Comparison of ENCODE assay signal across 18 cellular contexts in genomic region chr3:126454026-126454425, GRCh38. TPM values are rescaled to one million over a fixed set of nuclear protein-coding genes. Genes with fewer than 3 reads are reported as not detected.
DNase-seq lines count a peak whose midpoint lies in the region; ATAC-seq, FAIRE-seq and TF ChIP-seq lines count a peak whose summit lies in the region.
"Had no signal": no experiment of that assay in that cellular context is flagged by ENCODE, and none has a peak within 500 bp of the region (broad histone marks: within the 10 kb centered on the region; RNA-seq: fewer than 3 reads in every experiment).

No MANE protein-coding gene starts in this region.

- DNase-seq in A549 (ENCODE audit: low read depth in 1 of 2, low spot score in 1 of 2), result no peak
- DNase-seq in IMR-90, result no peak
- DNase-seq in H1 (ENCODE audit: low read depth in 1 of 2, low spot score in 2 of 2), result no peak
- DNase-seq in neural progenitor cell (ENCODE audit: low spot score), result no peak
- no peak for DNase-seq in OCI-LY7 (ENCODE audit: low spot score)
- DNase-seq in KBM-7, result no peak
- no peak for DNase-seq in foreskin fibroblast
- DNase-seq: BE2C; CD4-positive, alpha-beta memory T cell; DMS79; GM23248; H7 had no signal

- no peaks in the 10 kb centered on the region for H3K27me3 ChIP-seq in IMR-90 (ENCODE audit: control insufficient read depth, insufficient read depth, low read length)
- no peaks in the 10 kb centered on the region for H3K27me3 ChIP-seq in H1 (replicated peaks in 1 of 4; ENCODE audit: control insufficient read depth in 3 of 4, extremely low read depth in 1 of 4, insufficient read depth in 3 of 4, low read length in 3 of 4)
- no peaks in the 10 kb centered on the region for H3K27me3 ChIP-seq in neural progenitor cell
- H3K27me3 ChIP-seq: BE2C had no signal

- H2BK5ac ChIP-seq in IMR-90 (ENCODE audit: low read depth, low read length, poor library complexity, severe bottlenecking) (no peak overlapping the region), H1 (ENCODE audit: low read depth, low read length) (no peak overlapping the region)

- H3K27ac ChIP-seq in A549, result no peak overlapping the region
- no peak overlapping the region for H3K27ac ChIP-seq in IMR-90 (ENCODE audit: insufficient read depth, low read length)
- no peak overlapping the region for H3K27ac ChIP-seq in H1 (ENCODE audit: low read depth, low read length)
- H3K27ac ChIP-seq in neural progenitor cell, result no peak overlapping the region
- H3K27ac ChIP-seq in OCI-LY7 (ENCODE audit: low read depth, low read length, poor library complexity, severe bottlenecking), result no peak overlapping the region
- H3K27ac ChIP-seq: C4-2B, GM23248, HL-60 had no signal

- H3K4me1 Mint-ChIP-seq in neural progenitor cell, result peaks cover 19% of the 10 kb centered on the region

- 77% methylated on average over 1 of the region's 1 CpG for WGBS in A549 (ENCODE audit: missing lambda C conversion rate)
- no CpG with 5 or more reads among the region's 1 CpG for WGBS in IMR-90 (ENCODE audit: extremely low coverage in 2 of 2, insufficient read length in 1 of 2), 2 experiments
- 77% methylated on average over 1 of the region's 1 CpG; no CpG with 5 or more reads in 1 of the 2 experiments for WGBS in H1 (ENCODE audit: extremely low coverage in 1 of 2, insufficient coverage in 1 of 2, insufficient read length in 1 of 2, insufficient replicate concordance in 2 of 2, low coverage in 1 of 2, low lambda C conversion rate in 2 of 2, missing lambda C conversion rate in 1 of 2), 2 experiments

- no peaks in the 10 kb centered on the region for H3K9me3 Mint-ChIP-seq in neural progenitor cell
- H3K9me3 Mint-ChIP-seq: CD4-positive, alpha-beta memory T cell had no signal

- peaks cover 3% of the 10 kb centered on the region for H3K27me3 Mint-ChIP-seq in neural progenitor cell (ENCODE audit: insufficient read depth, low read depth)
- H3K27me3 Mint-ChIP-seq: CD4-positive, alpha-beta memory T cell had no signal

- FAIRE-seq in A549 (lab: Jason Lieb, UNC), result no peak
- no peak for FAIRE-seq in H1 (lab: Jason Lieb, UNC)
- FAIRE-seq: A204.1, GM12891 had no signal

- H3K4me3 Mint-ChIP-seq in neural progenitor cell, result peak overlapping the region; percentile 3
- H3K4me3 Mint-ChIP-seq: CD4-positive, alpha-beta memory T cell had no signal

- dilution Hi-C loops in IMR-90 (cut with HindIII; ENCODE audit: low sequenced_read_pairs, unreplicated experiment), result no loop called here

- H3K9ac ChIP-seq in IMR-90 (ENCODE audit: low read depth, low read length) (no peak overlapping the region), H1 (replicated peaks in 1 of 4; ENCODE audit: extremely low read depth in 1 of 4, low read depth in 3 of 4, low read length in 3 of 4) (no peak overlapping the region), neural progenitor cell (no peak overlapping the region)
- H3K9ac ChIP-seq: GM23248 had no signal

- H3K4me3 ChIP-seq in A549, result no peak overlapping the region
- no peak overlapping the region for H3K4me3 ChIP-seq in IMR-90 (ENCODE audit: insufficient read depth, low read depth, low read length)
- no peak overlapping the region for H3K4me3 ChIP-seq in H1 (ENCODE audit: extremely low read depth in 1 of 4, insufficient read depth in 2 of 4, low read depth in 3 of 4, low read length in 4 of 4)
- H3K4me3 ChIP-seq in neural progenitor cell, result no peak overlapping the region
- H3K4me3 ChIP-seq in OCI-LY7 (ENCODE audit: low read depth, low read length, poor library complexity, severe bottlenecking), result no peak overlapping the region
- no peak overlapping the region for H3K4me3 ChIP-seq in foreskin fibroblast (ENCODE audit: low read depth in 1 of 2, low read length in 2 of 2)
- H3K4me3 ChIP-seq: GM23248 had no signal

- no peak overlapping the region for H3K23ac ChIP-seq in IMR-90 (ENCODE audit: low read depth, low read length)
- H3K23ac ChIP-seq in H1 (ENCODE audit: insufficient read length), result no peak overlapping the region

- H3K4ac ChIP-seq in IMR-90 (ENCODE audit: low read depth, low read length) (no peak overlapping the region), H1 (replicated peaks; ENCODE audit: insufficient read length, low read depth, low read length) (no peak overlapping the region)

- H3F3A ChIP-seq in neural progenitor cell (ENCODE audit: low read depth), result no peaks in the 10 kb centered on the region

- no peak overlapping the region for H3K18ac ChIP-seq in IMR-90 (ENCODE audit: low read depth, low read length)
- no peak overlapping the region for H3K18ac ChIP-seq in H1 (ENCODE audit: extremely low read depth, low read length)

- ATAC-seq in A549, result no peak
- no peak for ATAC-seq in IMR-90 (ENCODE audit: low read depth)

- H3K56ac ChIP-seq in IMR-90 (ENCODE audit: extremely low read depth, insufficient read depth, low read length) (no peak overlapping the region), H1 (replicated peaks; ENCODE audit: insufficient read length, low read depth, low read length) (no peak overlapping the region)

- H3K79me1 ChIP-seq in IMR-90 (ENCODE audit: low read depth in 1 of 2, low read length in 2 of 2) (peaks cover 7 to 23% of the 10 kb centered on the region in 2 experiments), H1 (ENCODE audit: low read depth, low read length) (peaks cover 6% of the 10 kb centered on the region; the same call in 1 of the 2 replicates)

- TF ChIP-seq RAD21 in A549 (conservative IDR thresholded peaks at IDR 0.05 in 1 of 2, IDR thresholded peaks at IDR 0.05 in 1 of 2) (no peak), IMR-90 (IDR thresholded peaks at IDR 0.05; ENCODE audit: low read length) (no peak), H1 (IDR thresholded peaks at IDR 0.05 in 1 of 2, conservative IDR thresholded peaks at IDR 0.05 in 1 of 2; ENCODE audit: low read depth in 2 of 2, low read length in 2 of 2) (no peak)

- no peak for TF ChIP-seq POLR2A in A549 (IDR thresholded peaks at IDR 0.05; ENCODE audit: low read length)
- no peak for TF ChIP-seq POLR2A in IMR-90 (IDR thresholded peaks at IDR 0.05; ENCODE audit: low read depth, low read length)
- TF ChIP-seq POLR2A in H1 (IDR thresholded peaks at IDR 0.05; ENCODE audit: control extremely low read depth in 1 of 2, low read depth in 2 of 2, low read length in 2 of 2), result no peak

- H3K27ac Mint-ChIP-seq in neural progenitor cell, result no peak overlapping the region

- no peaks in the 10 kb centered on the region for H3K9me2 ChIP-seq in OCI-LY7 (ENCODE audit: insufficient read depth, low read length)

- H3K79me2 ChIP-seq in H1 (ENCODE audit: control insufficient read depth in 1 of 2, insufficient read depth in 2 of 2, low read length in 2 of 2), result no peaks in the 10 kb centered on the region; a peak in 2 of 4 replicates
- peaks cover 13% of the 10 kb centered on the region for H3K79me2 ChIP-seq in neural progenitor cell (ENCODE audit: low read depth)
- no peaks in the 10 kb centered on the region for H3K79me2 ChIP-seq in OCI-LY7 (ENCODE audit: insufficient read depth, low read depth, low read length)

- no TSS peak for BruUV-seq in IMR-90 (replicated peaks; lab: Mats Ljungman, UMichigan)
- no TSS peak for BruUV-seq in OCI-LY7 (replicated peaks; lab: Mats Ljungman, UMichigan)

- no peak overlapping the region for H2BK12ac ChIP-seq in H1 (ENCODE audit: low read depth, low read length)

- H3K14ac ChIP-seq in IMR-90 (replicated peaks; ENCODE audit: low read depth, low read length) (no peak overlapping the region), H1 (ENCODE audit: insufficient read length) (no peak overlapping the region)

- intact Hi-C loops in IMR-90 (cut with micrococcal nuclease), result no loop called here
- intact Hi-C loops in OCI-LY7 (cut with micrococcal nuclease; ENCODE audit: unreplicated experiment), result no loop called here

- no peak overlapping the region for H2BK120ac ChIP-seq in IMR-90 (ENCODE audit: low read depth, low read length)
- no peak overlapping the region for H2BK120ac ChIP-seq in H1 (replicated peaks; ENCODE audit: low read depth, low read length)

- H3K36me3 ChIP-seq in IMR-90 (ENCODE audit: control insufficient read depth, insufficient read depth, low read length), result peaks cover 28% of the 10 kb centered on the region
- peaks cover 2 to 34% (median 10%) of the 10 kb centered on the region in 4 experiments; a peak in 7 of 8 replicates for H3K36me3 ChIP-seq in H1 (ENCODE audit: control insufficient read depth in 2 of 4, insufficient read depth in 4 of 4, low read length in 3 of 4)
- peaks cover 4% of the 10 kb centered on the region for H3K36me3 ChIP-seq in neural progenitor cell
- peaks cover 78% of the 10 kb centered on the region for H3K36me3 ChIP-seq in OCI-LY7 (ENCODE audit: insufficient read depth, low read length)

- H2AFZ ChIP-seq in IMR-90 (replicated peaks; ENCODE audit: low read length, poor library complexity) (no peak overlapping the region), H1 (ENCODE audit: low read length) (no peak overlapping the region), neural progenitor cell (replicated peaks) (no peak overlapping the region), OCI-LY7 (ENCODE audit: low read length) (no peak overlapping the region)
- H2AFZ ChIP-seq: GM23248 had no signal

- H2BK15ac ChIP-seq in IMR-90 (ENCODE audit: low read depth, low read length) (no peak overlapping the region), H1 (ENCODE audit: low read length) (no peak overlapping the region)

- H4K5ac ChIP-seq in IMR-90 (ENCODE audit: low read depth, low read length) (no peak overlapping the region), H1 (ENCODE audit: insufficient read length, low read depth, low read length) (no peak overlapping the region)

- H2BK20ac ChIP-seq in IMR-90 (ENCODE audit: low read depth, low read length), result no peak overlapping the region
- no peak overlapping the region for H2BK20ac ChIP-seq in H1 (ENCODE audit: low read length)

- TF ChIP-seq CTCF in A549 (IDR thresholded peaks at IDR 0.05), result no peak
- no peak for TF ChIP-seq CTCF in IMR-90 (conservative IDR thresholded peaks at IDR 0.05; ENCODE audit: low read depth, low read length)
- TF ChIP-seq CTCF in H1 (IDR thresholded peaks at IDR 0.05; ENCODE audit: control extremely low read depth in 1 of 3, insufficient read depth in 1 of 3, low read depth in 1 of 3, low read length in 3 of 3), result no peak
- no peak for TF ChIP-seq CTCF in neural progenitor cell (IDR thresholded peaks at IDR 0.05)
- TF ChIP-seq CTCF in OCI-LY7 (conservative IDR thresholded peaks at IDR 0.05; ENCODE audit: low read length), result no peak
- no peak for TF ChIP-seq CTCF in foreskin fibroblast (IDR thresholded peaks at IDR 0.05; ENCODE audit: low read depth, low read length)

- H3K4me1 ChIP-seq in A549, result no peaks in the 10 kb centered on the region
- no peaks in the 10 kb centered on the region for H3K4me1 ChIP-seq in IMR-90 (ENCODE audit: control insufficient read depth, insufficient read depth, low read length)
- H3K4me1 ChIP-seq in H1 (replicated peaks in 1 of 4; ENCODE audit: control insufficient read depth in 3 of 4, insufficient read depth in 4 of 4, low read length in 3 of 4), result no peaks in the 10 kb centered on the region; a peak in 1 of 7 replicates
- no peaks in the 10 kb centered on the region for H3K4me1 ChIP-seq in neural progenitor cell
- no peaks in the 10 kb centered on the region for H3K4me1 ChIP-seq in OCI-LY7 (ENCODE audit: insufficient read depth, low read length, poor library complexity, severe bottlenecking)
- H3K4me1 ChIP-seq: BE2C had no signal

- H2AK5ac ChIP-seq in IMR-90 (ENCODE audit: low read depth, low read length) (no peak overlapping the region), H1 (ENCODE audit: low read depth, low read length) (no peak overlapping the region)

- H3K9me1 ChIP-seq in IMR-90 (ENCODE audit: insufficient read depth, low read length), result peaks cover 3% of the 10 kb centered on the region; the same call in 1 of the 2 replicates

- H4K8ac ChIP-seq in IMR-90 (ENCODE audit: low read depth in 2 of 2, low read length in 2 of 2), result no peak overlapping the region
- no peak overlapping the region for H4K8ac ChIP-seq in H1 (ENCODE audit: extremely low read depth, insufficient read depth, low read length)

- no peaks in the 10 kb centered on the region for H3K23me2 ChIP-seq in H1 (ENCODE audit: low read depth, low read length)

- H3K36me3 Mint-ChIP-seq in neural progenitor cell, result peaks cover 35% of the 10 kb centered on the region

- CTCF ChIA-PET in A549 (lab: Yijun Ruan, JAX), result interaction anchor here (1.1 kb wide), 1 partner anchor 320 kb away, joined by 3 read pairs; no protein-coding TSS in a partner anchor
- CTCF ChIA-PET in IMR-90 (lab: Yijun Ruan, JAX), result interaction anchor here (1.0 kb wide), 1 partner anchor 17 kb away, joined by 4 read pairs; no protein-coding TSS in a partner anchor
- CTCF ChIA-PET in H1 (lab: Charles Lee; ENCODE audit: partially characterized antibody), result no interaction called here
- CTCF ChIA-PET in OCI-LY7 (lab: Charles Lee; ENCODE audit: unreplicated experiment), result no interaction called here

- in situ Hi-C loops in IMR-90 (cut with MboI; ENCODE audit: low sequenced_read_pairs) (no loop called here), KBM-7 (cut with MboI; ENCODE audit: low pct_unique_long_range_greater_than_20kb, low sequenced_read_pairs) (no loop called here)

- H3K4me2 ChIP-seq in A549 (no peak overlapping the region), IMR-90 (ENCODE audit: low read depth, low read length) (no peak overlapping the region), H1 (ENCODE audit: insufficient read depth in 1 of 2, low read depth in 2 of 2, low read length in 2 of 2) (no peak overlapping the region), neural progenitor cell (no peak overlapping the region), OCI-LY7 (ENCODE audit: low read length) (no peak overlapping the region)

- no peak overlapping the region for H4K91ac ChIP-seq in IMR-90 (ENCODE audit: insufficient read depth, low read depth, low read length)
- H4K91ac ChIP-seq in H1 (replicated peaks; ENCODE audit: insufficient read length, low read length), result no peak overlapping the region

- H4K20me1 ChIP-seq in IMR-90 (ENCODE audit: insufficient read depth, low read length) (peaks cover 14% of the 10 kb centered on the region), H1 (replicated peaks in 1 of 2; ENCODE audit: control insufficient read depth in 1 of 2, insufficient read depth in 2 of 2, low read length in 2 of 2) (peaks cover 0 to 11% of the 10 kb centered on the region in 2 experiments), neural progenitor cell (ENCODE audit: low read depth) (peaks cover 18% of the 10 kb centered on the region), OCI-LY7 (ENCODE audit: insufficient read depth, low read length) (peaks cover 8% of the 10 kb centered on the region; the same call in 1 of the 2 replicates)

- no peak for TF ChIP-seq EP300 in A549 (IDR thresholded peaks at IDR 0.05)
- no peak for TF ChIP-seq EP300 in H1 (IDR thresholded peaks at IDR 0.05; ENCODE audit: borderline replicate concordance in 1 of 2, low read depth in 2 of 2, low read length in 2 of 2)

- no peaks in the 10 kb centered on the region for H3K9me3 ChIP-seq in A549
- H3K9me3 ChIP-seq in IMR-90 (ENCODE audit: control insufficient read depth, insufficient read depth, low read length), result no peaks in the 10 kb centered on the region
- no peaks in the 10 kb centered on the region for H3K9me3 ChIP-seq in H1 (ENCODE audit: insufficient read depth in 2 of 2, low read depth in 1 of 2, low read length in 1 of 2)
- H3K9me3 ChIP-seq in neural progenitor cell (ENCODE audit: low read depth), result no peaks in the 10 kb centered on the region
- no peaks in the 10 kb centered on the region for H3K9me3 ChIP-seq in OCI-LY7 (ENCODE audit: low read length)
- H3K9me3 ChIP-seq: BE2C had no signal

- H2AK9ac ChIP-seq in IMR-90 (replicated peaks; ENCODE audit: low read depth, low read length, poor library complexity), result no peak overlapping the region

- POLR2A ChIA-PET in A549 (lab: Yijun Ruan, JAX), result no interaction called here
- POLR2A ChIA-PET in IMR-90 (lab: Charles Lee; ENCODE audit: unreplicated experiment), result no interaction called here
- POLR2A ChIA-PET in H1 (lab: Charles Lee; ENCODE audit: partially characterized antibody), result interaction anchor here (1.6 kb wide), 2 partner anchors 12 to 17 kb away, joined by 3 to 8 read pairs; no protein-coding TSS in a partner anchor
- POLR2A ChIA-PET in OCI-LY7 (lab: Charles Lee), result no interaction called here

RNA-seq across cellular contexts. Expression of gene ZXDC, which starts 21.7 kb away (rescaled TPM):
- polyA plus RNA-seq in A549 (2011; rRNA removed), result 8.5 and 13.6 TPM in 2 replicates
- 6.0 and 7.9 TPM in 2 replicates for polyA plus RNA-seq in A549 (2012; cell fraction: cytosol; rRNA removed)
- polyA plus RNA-seq in A549 (2012; cell fraction: nucleus; rRNA removed), result 21.9 and 22.4 TPM in 2 replicates
- polyA plus RNA-seq in A549 (2017; fragmentation: RNase III; extraction: RNeasy Plus Mini Kit Qiagen cat#74134 plus additional on column Dnase treatment), result 5.8 to 6.1 TPM (median 6.0 TPM) in 3 replicates
- polyA minus RNA-seq in A549 (2011; rRNA and poly(A)+ RNA removed), result 27.0 and 28.7 TPM in 2 replicates
- 13.1 and 14.3 TPM in 2 replicates for total RNA-seq in IMR-90 (2012; rRNA removed)
- 11.5 and 12.2 TPM in 2 replicates for polyA plus RNA-seq in IMR-90 (2012; rRNA removed)
- 7.3 and 7.8 TPM in 2 replicates for polyA plus RNA-seq in IMR-90 (2012; cell fraction: cytosol; rRNA removed)
- 24.3 and 25.6 TPM in 2 replicates for polyA plus RNA-seq in IMR-90 (2012; cell fraction: nucleus; rRNA removed; ENCODE audit: low replicate concordance)
- 23.0 and 24.3 TPM in 2 replicates for total RNA-seq in H1 (2021; fragmentation: NEBNext Ultra II Directional; extraction: Animal tissue kit (Norgen Biotek cat#: 25700))
- polyA plus RNA-seq in H1 (2011; rRNA removed), result 12.7 and 19.1 TPM in 2 replicates
- 14.3 TPM for polyA plus RNA-seq in H1 (2011; cell fraction: cytosol; rRNA removed)
- polyA plus RNA-seq in H1 (2011; cell fraction: nucleus; rRNA removed), result 44.2 TPM
- polyA plus RNA-seq in H1 (2012, experiment 1 of 2), result 11.1 to 14.1 TPM (median 13.0 TPM) in 4 replicates
- polyA plus RNA-seq in H1 (2012, experiment 2 of 2), result 6.2 TPM
- polyA plus RNA-seq in H1 (2013, experiment 1 of 2), result 10.8 TPM
- polyA plus RNA-seq in H1 (2013, experiment 2 of 2), result 8.9 TPM
- 34.3 and 34.8 TPM in 2 replicates for polyA minus RNA-seq in H1 (2011; rRNA and poly(A)+ RNA removed)
- 19.7 TPM for polyA minus RNA-seq in H1 (2011; cell fraction: cytosol; rRNA and poly(A)+ RNA removed)
- 50.7 TPM for polyA minus RNA-seq in H1 (2011; cell fraction: nucleus; rRNA and poly(A)+ RNA removed)
- 12.4 and 22.3 TPM in 2 replicates for total RNA-seq in neural progenitor cell (ENCODE audit: low replicate concordance)
- 26.6 and 34.9 TPM in 2 replicates for total RNA-seq in OCI-LY7 (2014; rRNA removed; shearing (Covaris generic))
- total RNA-seq in OCI-LY7 (2022), result 32.2 and 38.6 TPM in 2 replicates

RNA-seq across cellular contexts. Expression of gene CFAP100, which starts 59.3 kb away (rescaled TPM):
- polyA plus RNA-seq in A549 (2011; rRNA removed), result not detected in 2 replicates
- polyA plus RNA-seq in A549 (2012; cell fraction: cytosol; rRNA removed), result not detected in 2 replicates
- polyA plus RNA-seq in A549 (2012; cell fraction: nucleus; rRNA removed), result not detected in 2 replicates
- polyA plus RNA-seq in A549 (2017; fragmentation: RNase III; extraction: RNeasy Plus Mini Kit Qiagen cat#74134 plus additional on column Dnase treatment), result not detected in 3 replicates
- polyA minus RNA-seq in A549 (2011; rRNA and poly(A)+ RNA removed), result not detected in 2 replicates
- total RNA-seq in IMR-90 (2012; rRNA removed), result not detected in 2 replicates
- polyA plus RNA-seq in IMR-90 (2012; rRNA removed), result not detected in 2 replicates
- polyA plus RNA-seq in IMR-90 (2012; cell fraction: cytosol; rRNA removed), result not detected in 2 replicates
- not detected in 2 replicates for polyA plus RNA-seq in IMR-90 (2012; cell fraction: nucleus; rRNA removed; ENCODE audit: low replicate concordance)
- total RNA-seq in H1 (2021; fragmentation: NEBNext Ultra II Directional; extraction: Animal tissue kit (Norgen Biotek cat#: 25700)), result not detected in 2 replicates
- polyA plus RNA-seq in H1 (2011; rRNA removed), result 0.09 and 0.17 TPM in 2 replicates
- 0.12 TPM for polyA plus RNA-seq in H1 (2011; cell fraction: cytosol; rRNA removed)
- 0.68 TPM for polyA plus RNA-seq in H1 (2011; cell fraction: nucleus; rRNA removed)
- not detected in 4 replicates for polyA plus RNA-seq in H1 (2012, experiment 1 of 2)
- not detected for polyA plus RNA-seq in H1 (2012, experiment 2 of 2)
- polyA plus RNA-seq in H1 (2013, experiment 1 of 2), result 0.22 TPM
- polyA plus RNA-seq in H1 (2013, experiment 2 of 2), result 0.37 TPM
- polyA minus RNA-seq in H1 (2011; rRNA and poly(A)+ RNA removed), result 0.69 TPM in 1 of 2 replicates, not detected in the other
- polyA minus RNA-seq in H1 (2011; cell fraction: cytosol; rRNA and poly(A)+ RNA removed), result not detected
- not detected for polyA minus RNA-seq in H1 (2011; cell fraction: nucleus; rRNA and poly(A)+ RNA removed)
- total RNA-seq in neural progenitor cell (ENCODE audit: low replicate concordance), result 0.12 TPM in 1 of 2 replicates, not detected in the other
- total RNA-seq in OCI-LY7 (2014; rRNA removed; shearing (Covaris generic)), result not detected in 2 replicates
- total RNA-seq in OCI-LY7 (2022), result not detected in 2 replicates
- total RNA-seq: CD4-positive, alpha-beta memory T cell; G401; GM23248 had no signal
- polyA plus RNA-seq: AG04450; CD4-positive, alpha-beta memory T cell; GM23248 had no signal

Comparison
In these comparisons a context has a peak if more than half of its experiments do, and no peak if none do; other contexts are left out.
1. CTCF ChIA-PET loops: an anchor here in A549 (1.1 kb wide) and IMR-90 (1.0 kb wide); none called in H1 and OCI-LY7.
2. Of the 18 proteins assayed by ChIP-seq in both H1 and A549: peak only in H1: none; only in A549: none; in both: MAFK; in neither: 17.